ENCODE assay signal across 23 cellular contexts in genomic region chr20:25063546-25063945, GRCh38. TPM values are rescaled to one million over a fixed set of nuclear protein-coding genes. Genes with fewer than 3 reads are reported as not detected.
DNase-seq lines count a peak whose midpoint lies in the region; ATAC-seq and TF ChIP-seq lines count a peak whose summit lies in the region.
"Had no signal": no experiment of that assay in that cellular context is flagged by ENCODE, and none has a peak within 500 bp of the region (broad histone marks: within the 10 kb centered on the region; RNA-seq: fewer than 3 reads in every experiment).

No MANE protein-coding gene starts in this region.

- no peaks in the 10 kb centered on the region for H3K36me3 ChIP-seq in right lobe of liver
- no peaks in the 10 kb centered on the region for H3K36me3 ChIP-seq in sigmoid colon
- H3K36me3 ChIP-seq: BE2C had no signal

- 100% methylated on average over 4 of the region's 11 CpGs for WGBS in right lobe of liver (ENCODE audit: insufficient coverage, low coverage, low lambda C conversion rate, missing lambda C conversion rate)
- WGBS in sigmoid colon, 2 donors, result 94% methylated on average over 11 of the region's 11 CpGs

- peak; percentile 53 for DNase-seq in cardiac septum (ENCODE audit: low spot score)
- DNase-seq in Right ventricle myocardium superior, result no peak
- DNase-seq in right lobe of liver, result peak in 2 of 3 donors; percentile 11 to 44
- DNase-seq in sigmoid colon, result peak; percentile 48
- no peak for DNase-seq in middle frontal gyrus (ENCODE audit: extremely low spot score, low spot score)
- DNase-seq in central memory CD4-positive, alpha-beta T cell, result no peak
- no peak for DNase-seq in NCI-H2107 treated with DMSO at 0.1 percent for 48 hours (lab: John Stamatoyannopoulos, UW; ENCODE audit: unreplicated experiment)
- DNase-seq: BE2C; CD4-positive, CD25-positive, alpha-beta regulatory T cell; COR-L47; DMS 273 treated with DMSO at 0.1 percent for 48 hours; DMS79 treated with DMSO at 0.1 percent for 48 hours; NCI-H1105 treated with DMSO at 0.1 percent for 48 hours; NCI-H2029 treated with DMSO at 0.1 percent for 48 hours; NCI-H2171; NCI-H345; NCI-H524 treated with DMSO at 0.1 percent for 48 hours; NCI-H82; SHP77 had no signal

- TF ChIP-seq CTCF in right lobe of liver (IDR thresholded peaks at IDR 0.05) (no peak), sigmoid colon (IDR thresholded peaks at IDR 0.05) (no peak)

- intact Hi-C loops in cardiac septum (cut with DNase I), result loop anchor here (10.0 kb wide), 1 partner anchor 331 kb away; the partner anchor contains the start of gene ABHD12
- intact Hi-C loops in Right ventricle myocardium superior (cut with DNase I), result loop anchor here (5.0 kb wide), 1 partner anchor 334 kb away; no protein-coding TSS in a partner anchor
- intact Hi-C loops in right lobe of liver (cut with DNase I), result loop anchor here (5.0 kb wide), 1 partner anchor 66 kb away; no protein-coding TSS in a partner anchor
- intact Hi-C loops in sigmoid colon (cut with DNase I), result no loop called here

- H3K9me3 ChIP-seq in right lobe of liver, result no peaks in the 10 kb centered on the region
- H3K9me3 ChIP-seq in sigmoid colon, result no peaks in the 10 kb centered on the region
- H3K9me3 ChIP-seq: A549, BE2C had no signal

- no peak overlapping the region for H3K4me3 ChIP-seq in right lobe of liver
- no peak overlapping the region for H3K4me3 ChIP-seq in sigmoid colon
- H3K4me3 ChIP-seq: A549 had no signal

- H3K27me3 ChIP-seq in right lobe of liver (no peaks in the 10 kb centered on the region), sigmoid colon (peaks cover 0 to 3% (median 0%) of the 10 kb centered on the region in 3 donors)

- H3K4me1 ChIP-seq in right lobe of liver (peaks cover 0 to 23% (median 0%) of the 10 kb centered on the region in 4 donors), sigmoid colon (peaks cover 0 to 20% (median 14%) of the 10 kb centered on the region in 4 donors)
- H3K4me1 ChIP-seq: BE2C had no signal

- no peak for TF ChIP-seq EP300 in sigmoid colon (IDR thresholded peaks at IDR 0.05)

- TF ChIP-seq POLR2A in right lobe of liver (IDR thresholded peaks at IDR 0.05) (no peak), sigmoid colon (IDR thresholded peaks at IDR 0.05) (no peak)

- ATAC-seq in Right ventricle myocardium superior (ENCODE audit: poor library complexity) (no peak), right lobe of liver (no peak)
- ATAC-seq: A549 had no signal

- H3K27ac ChIP-seq in right lobe of liver (no peak overlapping the region), sigmoid colon (no peak overlapping the region)
- H3K27ac ChIP-seq: A549 had no signal

RNA-seq across cellular contexts. Expression of gene ACSS1, which starts 5.6 kb away (rescaled TPM):
- total RNA-seq in cardiac septum, result 47.6 TPM
- 143 TPM for total RNA-seq in Right ventricle myocardium superior
- 1 to 10 TPM; 3.5 to 9.1 (median 6.3) TPM for total RNA-seq in right lobe of liver
- 10 to 100 TPM; 27.1 to 41.0 (median 30.5) TPM for total RNA-seq in sigmoid colon
- 10 to 100 TPM; 20.1 to 24.7 (median 21.0) TPM for polyA plus RNA-seq in sigmoid colon

RNA-seq across cellular contexts. Expression of gene VSX1, which starts 18.4 kb away (rescaled TPM):
- 0.54 TPM for total RNA-seq in cardiac septum
- 0.30 TPM for total RNA-seq in Right ventricle myocardium superior
- total RNA-seq in right lobe of liver, result under 1 TPM in 2 of 6 experiments, not detected in 4; 0.25 to 0.73 TPM
- total RNA-seq in sigmoid colon, result not detected
- under 1 TPM in 1 of 3 donors, not detected in 2; 0.03 TPM for polyA plus RNA-seq in sigmoid colon
- total RNA-seq: CD4-positive, CD25-positive, alpha-beta regulatory T cell; H4; OCI-LY7 had no signal
- polyA plus RNA-seq: CD4-positive, CD25-positive, alpha-beta regulatory T cell; IgD-negative memory B cell had no signal

Comparison
In these comparisons a context has a peak if more than half of its experiments do, and no peak if none do; other contexts are left out.
1. DNase-seq: peak in cardiac septum (single experiment), right lobe of liver (2 of 3) and sigmoid colon (single experiment); none in Right ventricle myocardium superior (single experiment), middle frontal gyrus (single experiment), central memory CD4-positive, alpha-beta T cell (single experiment) and NCI-H2107 treated with DMSO at 0.1 percent for 48 hours (single experiment).